ENCODE assay signal across 8 cellular contexts in the genomic region with DNA sequence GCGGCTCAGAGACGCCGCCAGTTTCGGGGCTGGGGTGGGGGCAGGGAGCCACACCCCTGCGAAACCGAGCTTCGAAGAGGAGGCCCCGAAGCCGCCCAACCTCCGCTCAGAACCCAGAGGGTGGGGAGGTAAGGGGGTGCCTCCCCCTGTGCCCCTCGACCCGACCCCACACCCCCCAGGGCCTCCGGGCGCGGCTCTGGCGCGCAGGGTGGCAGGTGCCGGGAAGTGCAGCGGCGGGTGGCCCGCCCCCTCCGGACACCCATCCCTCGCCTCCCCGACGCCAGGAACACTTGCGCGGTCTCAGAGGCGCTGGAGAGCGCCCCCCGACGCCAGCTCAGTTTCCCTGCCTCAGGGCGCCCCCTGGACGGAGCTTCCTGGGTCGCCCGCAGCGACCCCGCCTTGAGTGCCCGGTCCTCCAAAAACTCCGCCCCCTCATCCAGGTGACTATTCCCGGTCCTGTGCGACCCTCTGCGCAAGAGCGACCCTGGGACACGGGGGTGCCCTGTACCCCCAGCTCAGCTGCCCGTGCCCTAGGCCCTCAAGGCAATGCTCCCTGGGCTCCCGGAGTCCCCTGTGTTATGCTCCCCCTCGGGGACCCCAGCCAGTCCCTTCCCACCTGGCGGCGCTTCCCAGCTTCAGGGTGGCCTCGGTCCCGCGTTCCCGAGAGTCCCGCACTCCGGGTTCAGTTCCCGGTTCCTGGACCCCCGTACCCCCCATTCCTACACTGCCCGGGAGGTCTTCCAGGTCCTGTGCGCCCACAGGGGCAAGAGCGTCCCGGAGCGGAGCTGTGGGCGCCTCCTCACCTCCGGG. TPM values are rescaled to one million over a fixed set of nuclear protein-coding genes. Genes with fewer than 3 reads are reported as not detected.
DNase-seq lines count a peak whose midpoint lies in the region; ATAC-seq, FAIRE-seq and TF ChIP-seq lines count a peak whose summit lies in the region.

No MANE protein-coding gene starts in this region.

- H3K4me3 ChIP-seq in A549 (peak overlapping the region; percentile 78), heart right ventricle (peak overlapping the region; percentile 36 to 59 (median 50)), sigmoid colon (peak overlapping the region; percentile 26 to 61 (median 56))

- no peaks in the 10 kb centered on the region for H3K36me3 Mint-ChIP-seq in activated CD4-positive, alpha-beta memory T cell treated with anti-CD3 and anti-CD28 coated beads for 36 hours

- H3K4me1 Mint-ChIP-seq in activated CD4-positive, alpha-beta memory T cell treated with anti-CD3 and anti-CD28 coated beads for 36 hours (ENCODE audit: low read depth): peaks cover 4% of the 10 kb centered on the region

- peak; percentile 37; the same call in 2 of the 3 replicates for TF ChIP-seq CTCF in A549 (IDR thresholded peaks at IDR 0.05)
- TF ChIP-seq CTCF in GM13976 (IDR thresholded peaks at IDR 0.05; ENCODE audit: borderline replicate concordance, control extremely low read depth, extremely low read depth, insufficient read depth, missing control alignments): no peak
- TF ChIP-seq CTCF in heart right ventricle (IDR thresholded peaks at IDR 0.05): peak in 5 of 9 donors; percentile 18 to 32 (median 23)
- no peak for TF ChIP-seq CTCF in sigmoid colon (IDR thresholded peaks at IDR 0.05)

- TF ChIP-seq RAD21 in A549 (conservative IDR thresholded peaks at IDR 0.05 in 1 of 2, IDR thresholded peaks at IDR 0.05 in 1 of 2): no peak; a peak in 3 of 5 replicates

- no peaks in the 10 kb centered on the region for H3K36me3 ChIP-seq in heart right ventricle
- no peaks in the 10 kb centered on the region for H3K36me3 ChIP-seq in sigmoid colon

- H3K27me3 Mint-ChIP-seq in activated CD4-positive, alpha-beta memory T cell treated with anti-CD3 and anti-CD28 coated beads for 36 hours: peaks cover 28% of the 10 kb centered on the region

- CTCF ChIA-PET in A549 (lab: Yijun Ruan, JAX): interaction anchor here (0.7 to 4.4 kb wide), 21 partner anchors 8 to 169 kb away, joined by 3 to 26 read pairs (median 3); a partner anchor contains a TSS
- CTCF ChIA-PET in activated CD4-positive, alpha-beta memory T cell treated with anti-CD3 and anti-CD28 coated beads for 36 hours (lab: Charles Lee): no interaction called here

- no peaks in the 10 kb centered on the region for H3K9me3 Mint-ChIP-seq in activated CD4-positive, alpha-beta memory T cell treated with anti-CD3 and anti-CD28 coated beads for 36 hours

- ATAC-seq in A549: peak; percentile 65 to 78
- ATAC-seq in heart right ventricle: peak; percentile 26 to 48 (median 36)

- no peak overlapping the region for H3K27ac Mint-ChIP-seq in activated CD4-positive, alpha-beta memory T cell treated with anti-CD3 and anti-CD28 coated beads for 36 hours

- intact Hi-C loops in activated CD4-positive, alpha-beta memory T cell treated with anti-CD3 and anti-CD28 coated beads for 36 hours (cut with micrococcal nuclease): no loop called here
- intact Hi-C loops in heart right ventricle (cut with DNase I): loop anchor here in 2 of 10 donors (5.0 kb wide), 2 partner anchors 44 to 89 kb away; a partner anchor contains a TSS
- intact Hi-C loops in sigmoid colon (cut with DNase I): no loop called here

- H3K27me3 ChIP-seq in heart right ventricle: peaks cover 0 to 48% (median 18%) of the 10 kb centered on the region in 7 donors
- H3K27me3 ChIP-seq in sigmoid colon: peaks cover 0 to 26% (median 15%) of the 10 kb centered on the region in 3 donors

- WGBS in A549 (ENCODE audit: missing lambda C conversion rate): 5% methylated on average over 33 of the region's 64 CpGs
- 4 to 5% methylated on average over 62 to 64 of the region's 64 CpGs for WGBS in heart right ventricle, 2 donors
- WGBS in sigmoid colon, 2 donors: 1 to 2% methylated on average over 64 of the region's 64 CpGs

- H3K9me3 ChIP-seq in A549 (no peaks in the 10 kb centered on the region), heart right ventricle (no peaks in the 10 kb centered on the region), sigmoid colon (no peaks in the 10 kb centered on the region)

- H3K4me1 ChIP-seq in A549: peaks cover 22% of the 10 kb centered on the region; the same call in 2 of the 3 replicates
- H3K4me1 ChIP-seq in heart right ventricle: peaks cover 8 to 23% (median 18%) of the 10 kb centered on the region in 9 donors
- H3K4me1 ChIP-seq in sigmoid colon: peaks cover 0 to 24% (median 18%) of the 10 kb centered on the region in 4 donors

- peak overlapping the region; percentile 98 for H3K4me2 ChIP-seq in A549

- peak overlapping the region; percentile 52 for H3K4me3 Mint-ChIP-seq in activated CD4-positive, alpha-beta memory T cell treated with anti-CD3 and anti-CD28 coated beads for 36 hours

- no peak for FAIRE-seq in A549 (lab: Jason Lieb, UNC)

- POLR2A ChIA-PET in A549 (lab: Yijun Ruan, JAX): no interaction called here
- POLR2A ChIA-PET in activated CD4-positive, alpha-beta memory T cell treated with anti-CD3 and anti-CD28 coated beads for 36 hours (lab: Charles Lee): no interaction called here

- TF ChIP-seq POLR2A in A549 (IDR thresholded peaks at IDR 0.05; ENCODE audit: low read length) (no peak), sigmoid colon (IDR thresholded peaks at IDR 0.05) (no peak)

- DNase-seq in A549 (ENCODE audit: low read depth in 1 of 2, low spot score in 1 of 2) (peak in 1 of 2 experiments; percentile 42), GM13976 (ENCODE audit: low spot score) (peak; percentile 49), heart right ventricle (peak in 1 of 2 donors; percentile 32), sigmoid colon (peak; percentile 78), dedifferentiated amniotic fluid mesenchymal stem cell (ENCODE audit: extremely low spot score) (no peak), SIG-M5 (lab: John Stamatoyannopoulos, UW) (no peak), MV-4-11 (lab: John Stamatoyannopoulos, UW) (no peak)
- no peak for DNase-seq in activated CD4-positive, alpha-beta memory T cell treated with anti-CD3 and anti-CD28 coated beads for 36 hours

- in situ Hi-C loops in GM13976 (cut with MboI; ENCODE audit: low sequenced_read_pairs, unreplicated experiment): no loop called here

- H3K27ac ChIP-seq in A549 (peak overlapping the region; percentile 69 to 89), heart right ventricle (peak overlapping the region in 5 of 10 donors; percentile 2 to 49 (median 26)), sigmoid colon (peak overlapping the region; percentile 48 to 71 (median 67))

- TF ChIP-seq EP300 in A549 (IDR thresholded peaks at IDR 0.05): no peak
- no peak for TF ChIP-seq EP300 in sigmoid colon (IDR thresholded peaks at IDR 0.05)

TF ChIP-seq in A549, 52 proteins besides CTCF, POLR2A, EP300 and RAD21 (continues in another document):
- TF ChIP-seq MYC (IDR thresholded peaks at IDR 0.05; ENCODE audit: borderline replicate concordance, low read length) (no peak), RNF2 (IDR thresholded peaks at IDR 0.05; ENCODE audit: borderline replicate concordance, low read depth) (peak; percentile 42; the same call in 1 of the 2 replicates), FOXS1 (CRISPR knock-in tag; IDR thresholded peaks at IDR 0.05) (no peak)
- TF ChIP-seq, protein P1, sequence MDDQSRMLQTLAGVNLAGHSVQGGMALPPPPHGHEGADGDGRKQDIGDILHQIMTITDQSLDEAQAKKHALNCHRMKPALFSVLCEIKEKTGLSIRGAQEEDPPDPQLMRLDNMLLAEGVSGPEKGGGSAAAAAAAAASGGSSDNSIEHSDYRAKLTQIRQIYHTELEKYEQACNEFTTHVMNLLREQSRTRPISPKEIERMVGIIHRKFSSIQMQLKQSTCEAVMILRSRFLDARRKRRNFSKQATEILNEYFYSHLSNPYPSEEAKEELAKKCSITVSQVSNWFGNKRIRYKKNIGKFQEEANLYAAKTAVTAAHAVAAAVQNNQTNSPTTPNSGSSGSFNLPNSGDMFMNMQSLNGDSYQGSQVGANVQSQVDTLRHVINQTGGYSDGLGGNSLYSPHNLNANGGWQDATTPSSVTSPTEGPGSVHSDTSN (IDR thresholded peaks at IDR 0.05): no peak

RNA-seq across cellular contexts. Expression of a gene that starts 0.6 kb away (rescaled TPM):
- polyA plus RNA-seq in A549 (2011; rRNA removed) (2.6 and 2.7 TPM in 2 replicates), A549 (2017; fragmentation: RNase III; extraction: RNeasy Plus Mini Kit Qiagen cat#74134 plus additional on column Dnase treatment) (1.8 to 2.9 TPM (median 2.0 TPM) in 3 replicates), heart right ventricle (1 to 10 TPM; 4.9 to 6.4 TPM), sigmoid colon (10 to 100 TPM in 1 of 3 donors, 1 to 10 TPM in 2; 4.6 to 27.0 (median 8.3) TPM)
- 1.2 and 1.5 TPM in 2 replicates for polyA plus RNA-seq in A549 (2012; cell fraction: cytosol; rRNA removed)
- polyA plus RNA-seq in A549 (2012; cell fraction: nucleus; rRNA removed): 5.2 and 6.0 TPM in 2 replicates
- 3.4 and 4.0 TPM in 2 replicates for polyA minus RNA-seq in A549 (2011; rRNA and poly(A)+ RNA removed)
- total RNA-seq in activated CD4-positive, alpha-beta memory T cell treated with anti-CD3 and anti-CD28 coated beads for 36 hours: under 1 TPM in 1 of 2 experiments, not detected in 1; 0.05 TPM
- total RNA-seq in heart right ventricle (10 to 100 TPM in 2 of 10 donors, 1 to 10 TPM in 8; 5.5 to 19.3 (median 7.7) TPM), sigmoid colon (10 to 100 TPM; 10.3 to 42.9 (median 37.0) TPM)

RNA-seq across cellular contexts. Expression of a gene that starts 21.7 kb away (rescaled TPM):
- polyA plus RNA-seq in A549 (2011; rRNA removed) (0.05 and 0.07 TPM in 2 replicates), A549 (2017; fragmentation: RNase III; extraction: RNeasy Plus Mini Kit Qiagen cat#74134 plus additional on column Dnase treatment) (0.03 TPM in 3 replicates), heart right ventricle (1 to 10 TPM in 1 of 2 donors, under 1 TPM in 1; 0.04 to 4.1 TPM), sigmoid colon (under 1 TPM; under 0.01 to 0.46 (median 0.35) TPM)
- polyA plus RNA-seq in A549 (2012; cell fraction: cytosol; rRNA removed): 0.01 TPM in 2 replicates
- polyA plus RNA-seq in A549 (2012; cell fraction: nucleus; rRNA removed): 0.01 TPM in 2 replicates
- polyA minus RNA-seq in A549 (2011; rRNA and poly(A)+ RNA removed): 0.49 TPM in 1 of 2 replicates, not detected in the other
- total RNA-seq in activated CD4-positive, alpha-beta memory T cell treated with anti-CD3 and anti-CD28 coated beads for 36 hours: under 1 TPM in 1 of 2 experiments, not detected in 1; 0.07 TPM
- total RNA-seq in heart right ventricle (10 to 100 TPM in 6 of 10 donors, 1 to 10 TPM in 4; 4.7 to 28.4 (median 12.9) TPM), sigmoid colon (1 to 10 TPM in 1 of 4 donors, under 1 TPM in 3; 0.28 to 2.5 (median 0.65) TPM)

Comparison
In these comparisons a context has a peak if more than half of its experiments do, and no peak if none do; other contexts are left out.
1. DNase-seq: peak in GM13976 (single experiment) and sigmoid colon (single experiment); none in activated CD4-positive, alpha-beta memory T cell treated with anti-CD3 and anti-CD28 coated beads for 36 hours (single experiment), dedifferentiated amniotic fluid mesenchymal stem cell (single experiment), SIG-M5 (single experiment) and MV-4-11 (single experiment).
2. CTCF ChIP-seq: peak in A549 (single experiment) and heart right ventricle (5 of 9); none in GM13976 (single experiment) and sigmoid colon (0 of 4).
3. RNA of a gene that starts 0.6 kb away (total RNA-seq): 10.3 to 42.9 TPM in sigmoid colon and 5.5 to 19.3 TPM in heart right ventricle; 0.05 TPM in activated CD4-positive, alpha-beta memory T cell treated with anti-CD3 and anti-CD28 coated beads for 36 hours; every median in the first group is over 4 times any median in the second.
4. Peak in every context shown above with its lines, with median percentiles within 50 percentile points of each other: H3K4me3 ChIP-seq.